Comparison of ENCODE assay signal across 7 cellular contexts in genomic region chr1:99793861-99794260, GRCh38. TPM values are rescaled to one million over a fixed set of nuclear protein-coding genes. Genes with fewer than 3 reads are reported as not detected.
A peak's percentile ranks its signal among the peaks of the same experiment; 100 is the strongest.
DNase-seq lines count a peak whose midpoint lies in the region; ATAC-seq and TF ChIP-seq lines count a peak whose summit lies in the region.
"Not testable (repeated sequence)": the region's sequence is repeated elsewhere in the genome, so short reads cannot be mapped to it uniquely, and the experiment has no call there.

No MANE protein-coding gene starts in this region.

- not testable (repeated sequence) for H3K9me3 Mint-ChIP-seq in activated B cell treated with CpG ODN at 0.5 μM for 24 hours; stimulated activated naive B cell treated with anti-CD40 and anti-IgM and Interleukin-4, amounts not matched to agents 10 μg/mL and 1 μg/mL and 100 μg/mL, for 72 hours

- peak; percentile 36 for DNase-seq in KG1 (lab: John Stamatoyannopoulos, UW)
- peak; percentile 80 for DNase-seq in NB4 (ENCODE audit: low read depth)
- DNase-seq in activated B cell treated with CpG ODN at 0.5 μM for 24 hours, result peak; percentile 22
- peak; percentile 26 for DNase-seq in stimulated activated naive B cell treated with anti-CD40 and anti-IgM and Interleukin-4, amounts not matched to agents 10 μg/mL and 1 μg/mL and 100 μg/mL, for 72 hours

- not testable (repeated sequence) for ATAC-seq in activated B cell treated with CpG ODN at 0.5 μM for 24 hours (ENCODE audit: low read depth)
- ATAC-seq in stimulated activated naive B cell treated with anti-CD40 and anti-IgM and Interleukin-4, amounts not matched to agents 10 μg/mL and 1 μg/mL and 100 μg/mL, for 72 hours (replicated peaks), result peak in 1 of 2 donors; percentile 46

- H3K36me3 Mint-ChIP-seq in activated B cell treated with CpG ODN at 0.5 μM for 24 hours (ENCODE audit: low read depth); stimulated activated naive B cell treated with anti-CD40 and anti-IgM and Interleukin-4, amounts not matched to agents 10 μg/mL and 1 μg/mL and 100 μg/mL, for 72 hours: not testable (repeated sequence)

- H3K27me3 ChIP-seq in DOHH2 (ENCODE audit: control insufficient read depth, low read length); OCI-LY1 (ENCODE audit: insufficient read depth, low read length); SU-DHL-6 (ENCODE audit: low read length): not testable (repeated sequence)

- H3K4me2 ChIP-seq in DOHH2 (ENCODE audit: low read length) (peak overlapping the region; percentile 44; the same call in 1 of the 2 replicates), OCI-LY1 (ENCODE audit: low read length) (peak overlapping the region; percentile 42; the same call in 1 of the 2 replicates), SU-DHL-6 (ENCODE audit: low read depth, low read length, poor library complexity, severe bottlenecking) (peak overlapping the region; percentile 37)

- not testable (repeated sequence) for H3K9me2 ChIP-seq in DOHH2 (replicated peaks; ENCODE audit: control insufficient read depth, low read length); OCI-LY1 (ENCODE audit: low read depth, low read length); SU-DHL-6 (replicated peaks; ENCODE audit: insufficient read depth, low read length)

- not testable (repeated sequence) for H3K27ac ChIP-seq in DOHH2 (ENCODE audit: low read depth, low read length); SU-DHL-6 (ENCODE audit: low read depth, low read length)
- H3K27ac ChIP-seq in OCI-LY1 (ENCODE audit: low read depth, low read length, poor library complexity, severe bottlenecking), result peak overlapping the region; percentile 43

- H3K4me3 Mint-ChIP-seq in activated B cell treated with CpG ODN at 0.5 μM for 24 hours, result peak overlapping the region; percentile 50
- not testable (repeated sequence) for H3K4me3 Mint-ChIP-seq in stimulated activated naive B cell treated with anti-CD40 and anti-IgM and Interleukin-4, amounts not matched to agents 10 μg/mL and 1 μg/mL and 100 μg/mL, for 72 hours

- not testable (repeated sequence) for H3K27me3 Mint-ChIP-seq in activated B cell treated with CpG ODN at 0.5 μM for 24 hours; stimulated activated naive B cell treated with anti-CD40 and anti-IgM and Interleukin-4, amounts not matched to agents 10 μg/mL and 1 μg/mL and 100 μg/mL, for 72 hours

- not testable (repeated sequence) for H3K36me3 ChIP-seq in DOHH2 (ENCODE audit: control insufficient read depth, low read length); OCI-LY1 (ENCODE audit: insufficient read depth, low read length); SU-DHL-6 (ENCODE audit: low read length)

- not testable (repeated sequence) for H3K9ac ChIP-seq in OCI-LY1 (ENCODE audit: low read length); SU-DHL-6 (ENCODE audit: low read length)

- H3K27ac Mint-ChIP-seq in activated B cell treated with CpG ODN at 0.5 μM for 24 hours, result peak overlapping the region; percentile 8
- H3K27ac Mint-ChIP-seq in stimulated activated naive B cell treated with anti-CD40 and anti-IgM and Interleukin-4, amounts not matched to agents 10 μg/mL and 1 μg/mL and 100 μg/mL, for 72 hours, result not testable (repeated sequence)

- intact Hi-C loops in activated B cell treated with CpG ODN at 0.5 μM for 24 hours (cut with micrococcal nuclease), result not testable (repeated sequence)

- not testable (repeated sequence) for TF ChIP-seq CTCF in DOHH2 (IDR thresholded peaks at IDR 0.05; ENCODE audit: low read depth, low read length, poor library complexity, severe bottlenecking); NB4 (IDR thresholded peaks at IDR 0.05; ENCODE audit: low read depth, low read length); OCI-LY1 (IDR thresholded peaks at IDR 0.05; ENCODE audit: low read length); SU-DHL-6 (IDR thresholded peaks at IDR 0.05; ENCODE audit: insufficient read depth, low read length, poor library complexity, severe bottlenecking); activated B cell treated with CpG ODN at 0.5 μM for 24 hours (IDR thresholded peaks at IDR 0.05)

- not testable (repeated sequence) for H4K20me1 ChIP-seq in DOHH2 (ENCODE audit: control insufficient read depth, insufficient read depth, low read depth, low read length); OCI-LY1 (ENCODE audit: insufficient read depth, low read length); SU-DHL-6 (ENCODE audit: low read depth, low read length)

- not testable (repeated sequence) for H3K79me2 ChIP-seq in DOHH2 (ENCODE audit: control insufficient read depth, low read length); OCI-LY1 (ENCODE audit: insufficient read depth, low read length); SU-DHL-6 (ENCODE audit: insufficient read depth, low read length)

- H3K9me3 ChIP-seq in DOHH2 (ENCODE audit: control insufficient read depth, insufficient read depth, low read length); OCI-LY1 (ENCODE audit: low read length); SU-DHL-6 (ENCODE audit: insufficient read depth, low read length): not testable (repeated sequence)

- H3K4me1 ChIP-seq in DOHH2 (ENCODE audit: control insufficient read depth, low read length) (peaks cover 11% of the 10 kb centered on the region), OCI-LY1 (ENCODE audit: insufficient read depth, low read length, severe bottlenecking) (peaks cover 14% of the 10 kb centered on the region)

- not testable (repeated sequence) for TF ChIP-seq POLR2A in NB4 (IDR thresholded peaks at IDR 0.05; ENCODE audit: extremely low read depth, insufficient read length)

- not testable (repeated sequence) for H3F3A ChIP-seq in DOHH2 (ENCODE audit: control insufficient read depth, insufficient read depth); OCI-LY1 (ENCODE audit: insufficient read depth, low read length); SU-DHL-6 (ENCODE audit: insufficient read depth)

- 0 out of 2 replicates have a peak overlapping the region, but pooled peaks have one; percentile 47 for H2AFZ ChIP-seq in OCI-LY1 (ENCODE audit: low read length)
- H2AFZ ChIP-seq in SU-DHL-6 (ENCODE audit: low read depth, low read length, severe bottlenecking), result not testable (repeated sequence)

- POLR2A ChIA-PET in activated B cell treated with CpG ODN at 0.5 μM for 24 hours (lab: Charles Lee), result not testable (repeated sequence)

- not testable (repeated sequence) for H3K4me3 ChIP-seq in DOHH2 (ENCODE audit: low read length); NB4 (ENCODE audit: low read depth, low read length); OCI-LY1 (ENCODE audit: low read depth, low read length, poor library complexity, severe bottlenecking); SU-DHL-6 (ENCODE audit: insufficient read depth, low read length, poor library complexity, severe bottlenecking)

- CTCF ChIA-PET in activated B cell treated with CpG ODN at 0.5 μM for 24 hours (lab: Charles Lee), result not testable (repeated sequence)

- H3K4me1 Mint-ChIP-seq in activated B cell treated with CpG ODN at 0.5 μM for 24 hours, result peaks cover 23% of the 10 kb centered on the region
- H3K4me1 Mint-ChIP-seq in stimulated activated naive B cell treated with anti-CD40 and anti-IgM and Interleukin-4, amounts not matched to agents 10 μg/mL and 1 μg/mL and 100 μg/mL, for 72 hours, result peaks cover 12% of the 10 kb centered on the region in 2 donors

RNA-seq across cellular contexts. Expression of gene FRRS1, which starts 27.4 kb away (rescaled TPM):
- 1.1 and 1.2 TPM in 2 replicates for total RNA-seq in activated B cell treated with CpG ODN at 0.5 μM for 24 hours

RNA-seq across cellular contexts. Expression of gene AGL, which starts 56.3 kb away (rescaled TPM):
- 19.6 and 21.8 TPM in 2 replicates for total RNA-seq in activated B cell treated with CpG ODN at 0.5 μM for 24 hours

Comparison
In these comparisons a context has a peak if more than half of its experiments do, and no peak if none do; other contexts are left out.
1. DNase-seq: peak in every context shown above with its lines; median percentile 80 in NB4; 36 in KG1; 26 in stimulated activated naive B cell treated with anti-CD40 and anti-IgM and Interleukin-4, amounts not matched to agents 10 μg/mL and 1 μg/mL and 100 μg/mL, for 72 hours; 22 in activated B cell treated with CpG ODN at 0.5 μM for 24 hours.